3 cellular contexts compared by ENCODE assay signal in the genomic region with DNA sequence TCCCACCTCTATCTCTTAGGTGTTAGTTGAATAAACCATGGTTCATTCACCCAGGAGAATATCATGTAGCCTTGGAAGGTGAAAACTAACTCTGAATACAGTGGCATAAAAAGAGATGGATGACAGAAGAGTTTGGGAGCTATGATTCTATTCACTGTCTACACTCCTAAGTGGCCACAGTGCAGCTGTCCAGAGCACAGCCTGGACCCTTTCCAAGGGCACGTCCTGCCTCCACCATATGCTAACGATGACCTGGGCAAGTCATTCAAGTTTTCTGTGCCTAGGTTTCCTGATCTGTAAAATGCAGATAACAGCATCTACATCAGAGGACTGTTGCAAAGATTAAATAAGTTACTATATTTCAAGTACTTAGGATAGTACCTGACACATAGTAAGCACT.
"Had no signal": no experiment of that assay in that cellular context is flagged by ENCODE, and none has a peak within 500 bp of the region (broad histone marks: within the 10 kb centered on the region; RNA-seq: fewer than 3 reads in every experiment).

No MANE protein-coding gene starts in this region.

- DNase-seq: GDM1, GF-D8 had no signal

- H3K4me3 ChIP-seq: GM12878 had no signal

- ATAC-seq: GM12878 had no signal
